ENCODE assay signal across 29 cellular contexts in genomic region chr9:137947012-137947411, GRCh38.
"Had no signal": no experiment of that assay in that cellular context is flagged by ENCODE, and none has a peak within 500 bp of the region (broad histone marks: within the 10 kb centered on the region; RNA-seq: fewer than 3 reads in every experiment).

No MANE protein-coding gene starts in this region.

- H3K4me3 Mint-ChIP-seq: stimulated activated effector memory CD8-positive, alpha-beta T cell treated with anti-CD3 and anti-CD28 coated beads, Interleukin-12 subunit alpha, Interleukin-12 subunit beta, amount 100 ng/mL, for 72 hours; stimulated activated memory B cell treated with anti-CD40 and anti-IgM and Interleukin-4, amounts not matched to agents 10 μg/mL and 1 μg/mL and 100 μg/mL, for 72 hours; stimulated activated naive B cell treated with anti-CD40 and anti-IgM and Interleukin-4, amounts not matched to agents 10 μg/mL and 1 μg/mL and 100 μg/mL, for 72 hours; stimulated activated naive CD8-positive, alpha-beta T cell treated with anti-CD3 and anti-CD28 coated beads, Interleukin-15, amount 100 ng/mL, for 72 hours; stimulated activated naive CD8-positive, alpha-beta T cell treated with anti-CD3 and anti-CD28 coated beads, Interleukin-15, Interleukin-2, amounts not matched to agents 100 ng/mL and 50 ng/mL, for 24 hours; type B pancreatic cell had no signal

- H3K27ac Mint-ChIP-seq: stimulated activated effector memory CD8-positive, alpha-beta T cell treated with anti-CD3 and anti-CD28 coated beads, Interleukin-12 subunit alpha, Interleukin-12 subunit beta, amount 100 ng/mL, for 72 hours; stimulated activated memory B cell treated with anti-CD40 and anti-IgM and Interleukin-4, amounts not matched to agents 10 μg/mL and 1 μg/mL and 100 μg/mL, for 72 hours; stimulated activated naive B cell treated with anti-CD40 and anti-IgM and Interleukin-4, amounts not matched to agents 10 μg/mL and 1 μg/mL and 100 μg/mL, for 72 hours; stimulated activated naive CD8-positive, alpha-beta T cell treated with anti-CD3 and anti-CD28 coated beads, Interleukin-15, amount 100 ng/mL, for 72 hours; stimulated activated naive CD8-positive, alpha-beta T cell treated with anti-CD3 and anti-CD28 coated beads, Interleukin-15, Interleukin-2, amounts not matched to agents 100 ng/mL and 50 ng/mL, for 24 hours; type B pancreatic cell had no signal

- DNase-seq: stimulated activated CD4-positive, alpha-beta T cell treated with anti-CD3 and anti-CD28 coated beads, Interleukin-2, amount 100 ng/mL, for 48 hours; stimulated activated CD4-positive, alpha-beta T cell treated with anti-CD3 and anti-CD28 coated beads, Interleukin-4, amount 100 ng/mL, for 1 hour; stimulated activated CD4-positive, alpha-beta T cell treated with anti-CD3 and anti-CD28 coated beads, Interleukin-4, amount 100 ng/mL, for 24 hours; stimulated activated CD4-positive, alpha-beta T cell treated with anti-CD3 and anti-CD28 coated beads, Interleukin-4, amount 100 ng/mL, for 4 hours; stimulated activated CD8-positive, alpha-beta memory T cell treated with anti-CD3 and anti-CD28 coated beads, Interleukin-4, amount 100 ng/mL, for 48 hours; stimulated activated naive B cell treated with anti-CD40 and anti-IgM and Interleukin-4, amounts not matched to agents 10 μg/mL and 1 μg/mL and 100 μg/mL, for 72 hours; stimulated activated naive CD4-positive, alpha-beta T cell; stimulated activated naive CD4-positive, alpha-beta T cell treated with Interleukin-2 at 50 U/mL for 16 hours; stimulated activated naive CD8-positive, alpha-beta T cell treated with anti-CD3 and anti-CD28 coated beads, Interleukin-15, amount 100 ng/mL, for 72 hours; stimulated activated naive CD8-positive, alpha-beta T cell treated with anti-CD3 and anti-CD28 coated beads, Interleukin-15, Interleukin-2, amounts not matched to agents 100 U/mL and 50 U/mL, for 24 hours; stomach; substantia nigra; testis; thyroid gland; tibial artery; transverse colon; trophoblast cell; upper lobe of left lung; upper lobe of right lung; uterus had no signal

- H3K27me3 Mint-ChIP-seq: stimulated activated naive B cell treated with anti-CD40 and anti-IgM and Interleukin-4, amounts not matched to agents 10 μg/mL and 1 μg/mL and 100 μg/mL, for 72 hours; stimulated activated naive CD8-positive, alpha-beta T cell treated with anti-CD3 and anti-CD28 coated beads, Interleukin-15, amount 100 ng/mL, for 72 hours; stimulated activated naive CD8-positive, alpha-beta T cell treated with anti-CD3 and anti-CD28 coated beads, Interleukin-15, Interleukin-2, amounts not matched to agents 100 ng/mL and 50 ng/mL, for 24 hours; type B pancreatic cell had no signal

- H3K4me3 ChIP-seq: stomach, suprapubic skin, testis, thoracic aorta, thyroid gland, tibial artery, tibial nerve, transverse colon, upper lobe of left lung, upper lobe of right lung, uterus, vagina had no signal

- H3K4me1 ChIP-seq: stomach, suprapubic skin, testis, thyroid gland, tibial artery, tibial nerve, transverse colon, upper lobe of left lung, upper lobe of right lung, uterus, vagina had no signal

- H3K4me1 Mint-ChIP-seq: stimulated activated effector memory CD8-positive, alpha-beta T cell treated with anti-CD3 and anti-CD28 coated beads, Interleukin-12 subunit alpha, Interleukin-12 subunit beta, amount 100 ng/mL, for 72 hours; stimulated activated memory B cell treated with anti-CD40 and anti-IgM and Interleukin-4, amounts not matched to agents 10 μg/mL and 1 μg/mL and 100 μg/mL, for 72 hours; stimulated activated naive B cell treated with anti-CD40 and anti-IgM and Interleukin-4, amounts not matched to agents 10 μg/mL and 1 μg/mL and 100 μg/mL, for 72 hours; stimulated activated naive CD8-positive, alpha-beta T cell treated with anti-CD3 and anti-CD28 coated beads, Interleukin-15, amount 100 ng/mL, for 72 hours had no signal

- FAIRE-seq: urothelium cell line had no signal

- H3K9me3 ChIP-seq: testis, thyroid gland, upper lobe of right lung, uterus had no signal

- ATAC-seq: stimulated activated effector memory CD8-positive, alpha-beta T cell treated with anti-CD3 and anti-CD28 coated beads, Interleukin-12 subunit alpha, Interleukin-12 subunit beta, amount 100 ng/mL, for 72 hours; stimulated activated memory B cell treated with anti-CD40 and anti-IgM and Interleukin-4, amounts not matched to agents 10 μg/mL and 1 μg/mL and 100 μg/mL, for 72 hours; stimulated activated naive B cell treated with anti-CD40 and anti-IgM and Interleukin-4, amounts not matched to agents 10 μg/mL and 1 μg/mL and 100 μg/mL, for 72 hours; stimulated activated naive CD8-positive, alpha-beta T cell treated with anti-CD3 and anti-CD28 coated beads, Interleukin-15, amount 100 ng/mL, for 72 hours; stimulated activated naive CD8-positive, alpha-beta T cell treated with anti-CD3 and anti-CD28 coated beads, Interleukin-15, Interleukin-2, amounts not matched to agents 100 U/mL and 50 U/mL, for 24 hours; upper lobe of right lung had no signal

- H3K36me3 ChIP-seq: stomach, suprapubic skin, thoracic aorta, thyroid gland, tibial artery, tibial nerve, transverse colon, upper lobe of left lung, upper lobe of right lung, uterus, vagina had no signal

- H3K36me3 Mint-ChIP-seq: stimulated activated effector memory CD8-positive, alpha-beta T cell treated with anti-CD3 and anti-CD28 coated beads, Interleukin-12 subunit alpha, Interleukin-12 subunit beta, amount 100 ng/mL, for 72 hours; type B pancreatic cell had no signal

- H3K27me3 ChIP-seq: suprapubic skin, testis, thyroid gland, tibial nerve, transverse colon, upper lobe of left lung, upper lobe of right lung, uterus, vagina had no signal

- H3K27ac ChIP-seq: stomach, suprapubic skin, testis, thoracic aorta, thyroid gland, tibial artery, tibial nerve, transverse colon, upper lobe of left lung, upper lobe of right lung, uterus, vagina had no signal
